Comparison of ENCODE assay signal across 1 cellular context in the genomic region with DNA sequence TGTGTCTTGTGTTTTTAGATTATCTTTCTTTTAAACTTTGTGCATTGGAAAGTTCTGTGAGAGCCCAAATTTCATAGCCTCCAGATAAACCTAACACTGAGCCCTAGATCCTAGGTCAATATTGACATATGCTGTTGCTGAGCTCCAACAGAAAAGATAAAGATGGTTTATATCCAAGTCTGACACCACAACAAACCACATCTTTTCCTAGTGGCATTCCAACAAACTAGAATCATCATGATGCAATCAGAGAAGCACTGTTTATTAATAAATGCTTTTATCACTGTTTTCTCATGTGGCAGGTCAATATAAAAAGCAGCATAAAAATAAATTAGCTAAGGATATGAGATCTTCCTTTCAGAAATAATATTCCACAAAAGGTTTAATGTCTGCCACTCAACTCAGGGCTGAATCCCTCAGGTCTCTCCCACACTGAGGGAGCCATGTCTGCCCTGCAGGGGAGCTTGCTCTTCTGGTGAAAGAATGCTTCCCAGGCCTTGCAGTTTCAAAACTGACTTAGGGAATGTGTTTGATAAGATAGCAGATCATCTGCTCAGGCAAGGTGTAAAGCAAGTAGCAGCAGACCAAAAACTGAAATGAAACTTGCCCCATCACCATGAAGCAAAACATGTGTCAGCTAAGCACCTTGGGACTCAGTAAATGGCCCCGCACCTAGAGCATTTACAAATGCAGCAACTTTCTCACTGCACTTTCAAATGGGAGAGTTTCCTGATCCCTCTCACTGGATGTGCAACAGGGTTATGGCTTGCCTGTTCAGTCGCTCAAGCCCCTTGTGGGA.
TF ChIP-seq lines count a peak whose summit lies in the region.

No MANE protein-coding gene starts in this region.

TF ChIP-seq in WTC11, 78 proteins besides CTCF, POLR2A, EP300 and RAD21 (continued from another document):
- TF ChIP-seq, protein P1, sequence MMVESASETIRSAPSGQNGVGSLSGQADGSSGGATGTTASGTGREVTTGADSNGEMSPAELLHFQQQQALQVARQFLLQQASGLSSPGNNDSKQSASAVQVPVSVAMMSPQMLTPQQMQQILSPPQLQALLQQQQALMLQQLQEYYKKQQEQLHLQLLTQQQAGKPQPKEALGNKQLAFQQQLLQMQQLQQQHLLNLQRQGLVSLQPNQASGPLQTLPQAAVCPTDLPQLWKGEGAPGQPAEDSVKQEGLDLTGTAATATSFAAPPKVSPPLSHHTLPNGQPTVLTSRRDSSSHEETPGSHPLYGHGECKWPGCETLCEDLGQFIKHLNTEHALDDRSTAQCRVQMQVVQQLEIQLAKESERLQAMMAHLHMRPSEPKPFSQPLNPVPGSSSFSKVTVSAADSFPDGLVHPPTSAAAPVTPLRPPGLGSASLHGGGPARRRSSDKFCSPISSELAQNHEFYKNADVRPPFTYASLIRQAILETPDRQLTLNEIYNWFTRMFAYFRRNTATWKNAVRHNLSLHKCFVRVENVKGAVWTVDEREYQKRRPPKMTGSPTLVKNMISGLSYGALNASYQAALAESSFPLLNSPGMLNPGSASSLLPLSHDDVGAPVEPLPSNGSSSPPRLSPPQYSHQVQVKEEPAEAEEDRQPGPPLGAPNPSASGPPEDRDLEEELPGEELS (CRISPR knock-in tag; IDR thresholded peaks at IDR 0.05) = no peak
- TF ChIP-seq SOX15 (CRISPR knock-in tag; IDR thresholded peaks at IDR 0.05) (no peak), NFYB (CRISPR knock-in tag; conservative IDR thresholded peaks at IDR 0.05; ENCODE audit: low read depth) (no peak), NR2C2 (CRISPR knock-in tag; IDR thresholded peaks at IDR 0.05) (no peak), PREB (CRISPR knock-in tag; IDR thresholded peaks at IDR 0.05; ENCODE audit: borderline replicate concordance) (no peak), ZNF512 (CRISPR knock-in tag; IDR thresholded peaks at IDR 0.05; ENCODE audit: borderline replicate concordance) (no peak), NFATC4 (CRISPR knock-in tag; IDR thresholded peaks at IDR 0.05) (no peak), E2F1 (CRISPR knock-in tag; IDR thresholded peaks at IDR 0.05) (no peak)
- TF ChIP-seq, protein P2, sequence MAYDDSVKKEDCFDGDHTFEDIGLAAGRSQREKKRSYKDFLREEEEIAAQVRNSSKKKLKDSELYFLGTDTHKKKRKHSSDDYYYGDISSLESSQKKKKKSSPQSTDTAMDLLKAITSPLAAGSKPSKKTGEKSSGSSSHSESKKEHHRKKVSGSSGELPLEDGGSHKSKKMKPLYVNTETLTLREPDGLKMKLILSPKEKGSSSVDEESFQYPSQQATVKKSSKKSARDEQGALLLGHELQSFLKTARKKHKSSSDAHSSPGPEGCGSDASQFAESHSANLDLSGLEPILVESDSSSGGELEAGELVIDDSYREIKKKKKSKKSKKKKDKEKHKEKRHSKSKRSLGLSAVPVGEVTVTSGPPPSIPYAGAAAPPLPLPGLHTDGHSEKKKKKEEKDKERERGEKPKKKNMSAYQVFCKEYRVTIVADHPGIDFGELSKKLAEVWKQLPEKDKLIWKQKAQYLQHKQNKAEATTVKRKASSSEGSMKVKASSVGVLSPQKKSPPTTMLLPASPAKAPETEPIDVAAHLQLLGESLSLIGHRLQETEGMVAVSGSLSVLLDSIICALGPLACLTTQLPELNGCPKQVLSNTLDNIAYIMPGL (CRISPR knock-in tag; IDR thresholded peaks at IDR 0.05) = no peak
- TF ChIP-seq, protein P3, sequence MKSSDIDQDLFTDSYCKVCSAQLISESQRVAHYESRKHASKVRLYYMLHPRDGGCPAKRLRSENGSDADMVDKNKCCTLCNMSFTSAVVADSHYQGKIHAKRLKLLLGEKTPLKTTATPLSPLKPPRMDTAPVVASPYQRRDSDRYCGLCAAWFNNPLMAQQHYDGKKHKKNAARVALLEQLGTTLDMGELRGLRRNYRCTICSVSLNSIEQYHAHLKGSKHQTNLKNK (CRISPR knock-in tag; IDR thresholded peaks at IDR 0.05) = no peak
